In the genomic region with DNA sequence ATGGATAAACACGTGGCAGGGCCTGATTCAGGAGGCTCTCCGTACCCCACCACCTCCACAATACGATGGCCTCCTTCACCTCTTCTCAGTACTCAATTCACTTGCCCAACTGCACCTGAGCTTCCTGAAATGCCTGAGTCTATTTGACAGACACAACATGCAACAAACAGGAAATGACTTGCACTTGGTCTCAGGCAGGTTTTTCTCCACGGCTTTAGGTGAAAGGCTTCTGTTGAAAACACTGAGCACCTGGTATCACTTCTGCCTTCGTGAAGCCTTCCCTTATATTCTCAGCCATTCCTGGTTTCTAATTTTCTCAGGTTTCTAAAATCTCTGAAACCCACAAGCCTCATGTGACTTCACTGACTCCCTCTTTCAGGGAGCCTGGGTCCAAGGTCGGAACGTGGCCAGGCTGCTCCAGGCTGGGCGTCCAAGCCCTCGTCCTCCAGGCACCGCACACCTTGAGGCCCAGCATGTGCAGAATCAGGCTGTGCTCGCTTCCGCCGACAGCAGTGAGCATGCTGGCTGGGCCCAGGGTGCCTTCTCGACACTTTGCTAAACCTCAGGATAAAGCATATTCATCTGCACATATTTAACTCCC, we compare ENCODE assay signal across 8 cellular contexts. TPM values are rescaled to one million over a fixed set of nuclear protein-coding genes. Genes with fewer than 3 reads are reported as not detected.
DNase-seq lines count a peak whose midpoint lies in the region; ATAC-seq lines count a peak whose summit lies in the region.

No MANE protein-coding gene starts in this region.

- H3K9me3 ChIP-seq in SJCRH30 (replicated peaks), result peaks cover 6% of the 10 kb centered on the region; the same call in 1 of the 2 replicates

- peak; percentile 57 for DNase-seq in activated CD4-positive, alpha-beta T cell treated with anti-CD3 and anti-CD28 coated beads, Interleukin-2, amount 10 ng/mL, durations not matched to agents 7 days and 5 days
- peak in 9 of 10 donors; percentile 12 to 68 (median 42) for DNase-seq in naive thymus-derived CD8-positive, alpha-beta T cell
- DNase-seq in RKO (ENCODE audit: low spot score) (no peak), SJCRH30 (no peak), NCI-H187 (lab: John Stamatoyannopoulos, UW) (no peak)

- no peaks in the 10 kb centered on the region for H3K36me3 Mint-ChIP-seq in activated CD4-positive, alpha-beta T cell treated with anti-CD3 and anti-CD28 coated beads, Interleukin-2, amount 10 ng/mL, durations not matched to agents 7 days and 5 days (ENCODE audit: low read depth)
- H3K36me3 Mint-ChIP-seq in naive thymus-derived CD8-positive, alpha-beta T cell, result peaks cover 0 to 3% (median 0%) of the 10 kb centered on the region in 3 donors

- H3K27ac Mint-ChIP-seq in activated CD4-positive, alpha-beta T cell treated with anti-CD3 and anti-CD28 coated beads, Interleukin-2, amount 10 ng/mL, durations not matched to agents 7 days and 5 days, result peak overlapping the region; percentile 88
- H3K27ac Mint-ChIP-seq in naive thymus-derived CD8-positive, alpha-beta T cell, result peak overlapping the region; percentile 86 to 99 (median 93)

- H3K36me3 ChIP-seq in SJCRH30, result no peaks in the 10 kb centered on the region

- POLR2A ChIA-PET in activated CD4-positive, alpha-beta T cell treated with anti-CD3 and anti-CD28 coated beads, Interleukin-2, amount 10 ng/mL, durations not matched to agents 7 days and 5 days (lab: Charles Lee), result no interaction called here
- POLR2A ChIA-PET in naive thymus-derived CD8-positive, alpha-beta T cell (lab: Charles Lee), result interaction anchor here (0.7 to 5.4 kb wide), 6 partner anchors 20 to 152 kb away, joined by 3 to 53 read pairs (median 7); a partner anchor contains a TSS

- no peak overlapping the region for H3K4me3 ChIP-seq in SJCRH30

- H3K27ac ChIP-seq in SJCRH30, result no peak overlapping the region

- no peaks in the 10 kb centered on the region for H3K27me3 Mint-ChIP-seq in activated CD4-positive, alpha-beta T cell treated with anti-CD3 and anti-CD28 coated beads, Interleukin-2, amount 10 ng/mL, durations not matched to agents 7 days and 5 days
- no peaks in the 10 kb centered on the region for H3K27me3 Mint-ChIP-seq in naive thymus-derived CD8-positive, alpha-beta T cell

- H3K4me1 ChIP-seq in SJCRH30, result no peaks in the 10 kb centered on the region

- peak; percentile 64 for ATAC-seq in GM18861 (IDR thresholded peaks at IDR 0.05; ENCODE audit: unreplicated experiment)
- ATAC-seq in HG02852 (IDR thresholded peaks at IDR 0.05; ENCODE audit: unreplicated experiment), result peak; percentile 67
- peak; percentile 80 to 90 for ATAC-seq in naive thymus-derived CD8-positive, alpha-beta T cell
- ATAC-seq in HG02763 (IDR thresholded peaks at IDR 0.05; ENCODE audit: unreplicated experiment), result no peak

- H3K4me1 Mint-ChIP-seq in activated CD4-positive, alpha-beta T cell treated with anti-CD3 and anti-CD28 coated beads, Interleukin-2, amount 10 ng/mL, durations not matched to agents 7 days and 5 days, result peaks cover 46% of the 10 kb centered on the region
- peaks cover 40 to 73% (median 63%) of the 10 kb centered on the region in 4 donors for H3K4me1 Mint-ChIP-seq in naive thymus-derived CD8-positive, alpha-beta T cell

- no peaks in the 10 kb centered on the region for H3K27me3 ChIP-seq in SJCRH30

- CTCF ChIA-PET in activated CD4-positive, alpha-beta T cell treated with anti-CD3 and anti-CD28 coated beads, Interleukin-2, amount 10 ng/mL, durations not matched to agents 7 days and 5 days (lab: Charles Lee), result no interaction called here

- H3K9me3 Mint-ChIP-seq in activated CD4-positive, alpha-beta T cell treated with anti-CD3 and anti-CD28 coated beads, Interleukin-2, amount 10 ng/mL, durations not matched to agents 7 days and 5 days, result no peaks in the 10 kb centered on the region
- H3K9me3 Mint-ChIP-seq in naive thymus-derived CD8-positive, alpha-beta T cell, result peaks cover 0 to 2% (median 0%) of the 10 kb centered on the region in 9 donors

- no peak overlapping the region for H3K4me3 Mint-ChIP-seq in activated CD4-positive, alpha-beta T cell treated with anti-CD3 and anti-CD28 coated beads, Interleukin-2, amount 10 ng/mL, durations not matched to agents 7 days and 5 days
- peak overlapping the region; percentile 17 to 73 (median 54) for H3K4me3 Mint-ChIP-seq in naive thymus-derived CD8-positive, alpha-beta T cell

RNA-seq across cellular contexts. Expression of a gene that starts 34.7 kb away (rescaled TPM):
- 10 to 100 TPM; 24.2 to 32.0 TPM for total RNA-seq in activated CD4-positive, alpha-beta T cell treated with anti-CD3 and anti-CD28 coated beads, Interleukin-2, amount 10 ng/mL, durations not matched to agents 7 days and 5 days
- 10 to 100 TPM; 39.0 to 41.5 TPM for total RNA-seq in naive thymus-derived CD8-positive, alpha-beta T cell
- 1 to 10 TPM in 2 of 3 donors, under 1 TPM in 1; 0.31 to 1.6 (median 1.4) TPM for polyA plus RNA-seq in naive thymus-derived CD8-positive, alpha-beta T cell
- 19.4 and 20.1 TPM in 2 replicates for total RNA-seq in SJCRH30 (2014; rRNA removed; shearing (Covaris generic))

Comparison
In these comparisons a context has a peak if more than half of its experiments do, and no peak if none do; other contexts are left out.
1. DNase-seq: peak in activated CD4-positive, alpha-beta T cell treated with anti-CD3 and anti-CD28 coated beads, Interleukin-2, amount 10 ng/mL, durations not matched to agents 7 days and 5 days (single experiment) and naive thymus-derived CD8-positive, alpha-beta T cell (9 of 10); none in RKO (single experiment), SJCRH30 (0 of 2) and NCI-H187 (0 of 2).